Comparison of ENCODE assay signal across 3 cellular contexts in the genomic region with DNA sequence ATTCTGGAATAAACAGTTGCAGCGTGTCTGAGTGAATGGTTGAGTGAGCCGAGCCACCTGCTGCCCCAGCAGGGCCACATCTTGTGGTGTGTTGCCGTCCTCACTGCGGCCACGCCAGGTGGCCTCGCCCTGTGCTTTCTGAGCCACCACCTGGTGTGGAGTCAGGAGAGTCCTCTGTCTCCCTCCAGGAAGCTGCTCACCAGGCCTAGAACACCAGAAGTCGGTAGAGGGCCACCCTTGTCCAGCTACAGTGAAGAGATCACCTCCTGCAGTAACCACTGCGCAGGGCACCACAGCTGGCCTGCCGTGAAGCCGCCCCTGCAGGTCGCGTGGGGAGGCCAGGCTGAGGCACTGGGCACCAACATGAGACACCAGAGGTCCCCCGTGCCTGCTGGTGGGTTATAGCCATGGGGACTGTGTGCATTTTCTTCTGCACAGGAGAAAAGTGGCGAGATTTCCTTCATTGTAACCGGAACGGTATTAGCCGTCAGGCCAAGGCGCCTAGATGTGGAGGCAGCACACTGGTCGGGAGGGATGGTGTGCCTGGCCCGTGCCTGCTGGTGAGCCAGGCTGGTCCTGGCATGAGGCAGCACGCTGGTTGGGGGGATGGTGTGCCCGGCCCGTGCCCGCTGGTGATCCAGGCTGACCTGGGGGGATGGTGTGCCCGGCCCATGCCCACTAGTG.
TF ChIP-seq lines count a peak whose summit lies in the region.

No MANE protein-coding gene starts in this region.

TF ChIP-seq in GM12891, 5 proteins besides CTCF, POLR2A, EP300 and RAD21:
- no peak for TF ChIP-seq SPI1 (IDR thresholded peaks at IDR 0.05; ENCODE audit: low read depth, low read length)
- TF ChIP-seq TAF1 (IDR thresholded peaks at IDR 0.05; ENCODE audit: low read depth, low read length), result no peak
- no peak for TF ChIP-seq POLR2AphosphoS5 (IDR thresholded peaks at IDR 0.05; ENCODE audit: low read depth, low read length)
- no peak for TF ChIP-seq PAX5 (IDR thresholded peaks at IDR 0.05; ENCODE audit: insufficient read depth, low read length, severe bottlenecking)

TF ChIP-seq in H1, 55 proteins besides CTCF, POLR2A, EP300 and RAD21:
- no peak for TF ChIP-seq SIRT6 (IDR thresholded peaks at IDR 0.05; ENCODE audit: low read length)
- TF ChIP-seq, protein P1, sequence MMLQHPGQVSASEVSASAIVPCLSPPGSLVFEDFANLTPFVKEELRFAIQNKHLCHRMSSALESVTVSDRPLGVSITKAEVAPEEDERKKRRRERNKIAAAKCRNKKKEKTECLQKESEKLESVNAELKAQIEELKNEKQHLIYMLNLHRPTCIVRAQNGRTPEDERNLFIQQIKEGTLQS (IDR thresholded peaks at IDR 0.05; ENCODE audit: insufficient read depth, low read depth, low read length), result no peak
- no peak for TF ChIP-seq ASH2L (IDR thresholded peaks at IDR 0.05; ENCODE audit: low read length)
- no peak for TF ChIP-seq MAX (IDR thresholded peaks at IDR 0.05)
- no peak for TF ChIP-seq JUN (IDR thresholded peaks at IDR 0.05; ENCODE audit: low read depth, low read length)
- TF ChIP-seq SIN3A (conservative IDR thresholded peaks at IDR 0.05 in 1 of 2, IDR thresholded peaks at IDR 0.05 in 1 of 2; ENCODE audit: low read depth in 1 of 2, low read length in 2 of 2), result no peak
- TF ChIP-seq, protein P2, sequence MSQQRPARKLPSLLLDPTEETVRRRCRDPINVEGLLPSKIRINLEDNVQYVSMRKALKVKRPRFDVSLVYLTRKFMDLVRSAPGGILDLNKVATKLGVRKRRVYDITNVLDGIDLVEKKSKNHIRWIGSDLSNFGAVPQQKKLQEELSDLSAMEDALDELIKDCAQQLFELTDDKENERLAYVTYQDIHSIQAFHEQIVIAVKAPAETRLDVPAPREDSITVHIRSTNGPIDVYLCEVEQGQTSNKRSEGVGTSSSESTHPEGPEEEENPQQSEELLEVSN (IDR thresholded peaks at IDR 0.05), result no peak
- no peak for TF ChIP-seq NANOG (IDR thresholded peaks at IDR 0.05; ENCODE audit: insufficient read depth, low read depth, low read length, poor library complexity, severe bottlenecking)
- no peak for TF ChIP-seq FOSL1 (IDR thresholded peaks at IDR 0.05; ENCODE audit: insufficient read depth, low read depth, low read length)
TF ChIP-seq in H1: peak in this region for 0.

TF ChIP-seq in SK-N-SH, 30 proteins besides CTCF, POLR2A, EP300 and RAD21:
- TF ChIP-seq TAF1 (IDR thresholded peaks at IDR 0.05; ENCODE audit: borderline replicate concordance, low read depth, low read length) (no peak), POLR2AphosphoS5 (IDR thresholded peaks at IDR 0.05; ENCODE audit: low read depth, low read length) (no peak), SIN3A (IDR thresholded peaks at IDR 0.05; ENCODE audit: borderline replicate concordance, low read depth, low read length) (no peak), GABPA (IDR thresholded peaks at IDR 0.05; ENCODE audit: low read depth) (no peak), CHD2 (IDR thresholded peaks at IDR 0.05; ENCODE audit: low read length, partially characterized antibody) (no peak), ELF1 (IDR thresholded peaks at IDR 0.05) (no peak), JUND (IDR thresholded peaks at IDR 0.05) (no peak), TEAD4 (IDR thresholded peaks at IDR 0.05; ENCODE audit: borderline replicate concordance, insufficient read depth) (no peak), RXRA (IDR thresholded peaks at IDR 0.05; ENCODE audit: borderline replicate concordance, low read depth) (no peak), PBX3 (IDR thresholded peaks at IDR 0.05) (no peak), MEF2A (IDR thresholded peaks at IDR 0.05; ENCODE audit: borderline replicate concordance, low read depth) (no peak), GATA2 (CRISPR knock-in tag; IDR thresholded peaks at IDR 0.05) (no peak), FOXJ3 (CRISPR knock-in tag; IDR thresholded peaks at IDR 0.05) (no peak), TCF12 (IDR thresholded peaks at IDR 0.05) (no peak), MXI1 (IDR thresholded peaks at IDR 0.05; ENCODE audit: low read depth, low read length) (no peak), REST (IDR thresholded peaks at IDR 0.05; ENCODE audit: low read depth, low read length) (no peak), RFX5 (IDR thresholded peaks at IDR 0.05; ENCODE audit: low read length) (no peak), MAX (IDR thresholded peaks at IDR 0.05; ENCODE audit: low read depth) (no peak)
